8 cellular contexts compared by ENCODE assay signal in the genomic region with DNA sequence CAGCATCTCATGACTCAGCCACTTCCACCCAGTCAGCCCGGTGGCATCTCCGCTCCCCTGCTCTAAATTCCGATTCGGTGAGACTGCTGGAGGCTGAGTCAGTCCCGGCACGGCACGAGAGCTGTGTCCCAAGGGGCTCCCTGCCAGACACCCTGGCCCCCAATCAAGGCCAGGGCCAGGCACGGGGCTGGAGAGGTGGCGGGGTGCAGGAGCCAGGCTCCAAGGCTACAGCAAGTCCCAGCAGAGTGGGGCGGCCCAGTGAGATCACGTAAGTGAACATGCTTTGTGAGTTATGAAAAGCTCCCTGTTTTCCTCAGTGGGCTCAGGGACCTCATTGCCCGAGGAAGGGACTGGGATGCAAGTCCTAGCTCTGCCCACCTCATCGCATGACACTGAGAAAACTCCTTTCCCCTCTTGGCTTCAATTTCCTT. TPM values are rescaled to one million over a fixed set of nuclear protein-coding genes. Genes with fewer than 3 reads are reported as not detected.
A peak's percentile ranks its signal among the peaks of the same experiment; 100 is the strongest.
DNase-seq lines count a peak whose midpoint lies in the region; ATAC-seq and TF ChIP-seq lines count a peak whose summit lies in the region.

No MANE protein-coding gene starts in this region.

- H3K4me3 ChIP-seq in coronary artery (peak overlapping the region; percentile 82), mesendoderm (ENCODE audit: low read length) (no peak overlapping the region)

- peaks cover 34% of the 10 kb centered on the region for H3K4me1 Mint-ChIP-seq in activated CD4-positive, alpha-beta memory T cell treated with anti-CD3 and anti-CD28 coated beads, Interleukin-2, amount 10 ng/mL, durations not matched to agents 7 days and 5 days

- no peaks in the 10 kb centered on the region for H3K27me3 ChIP-seq in mesendoderm (ENCODE audit: insufficient read depth, low read length, poor library complexity)

- H2BK15ac ChIP-seq in mesendoderm (replicated peaks; ENCODE audit: low read depth): no peak overlapping the region

- DNase-seq in A172 (ENCODE audit: low spot score): peak; percentile 99
- DNase-seq in coronary artery (ENCODE audit: low spot score): peak; percentile 96
- peak; percentile 95 for DNase-seq in mesendoderm
- DNase-seq in NCI-H2171 treated with DMSO at 0.1 percent for 48 hours (lab: John Stamatoyannopoulos, UW): no peak
- DNase-seq in NCI-H526 treated with DMSO at 0.1 percent for 48 hours (lab: John Stamatoyannopoulos, UW): no peak
- no peak for DNase-seq in activated CD4-positive, alpha-beta memory T cell treated with anti-CD3 and anti-CD28 coated beads, Interleukin-2, amount 10 ng/mL, durations not matched to agents 7 days and 5 days

- ATAC-seq in GM18511 (IDR thresholded peaks at IDR 0.05; ENCODE audit: unreplicated experiment): no peak

- H3K27ac ChIP-seq in coronary artery (peak overlapping the region; percentile 96 to 98), mesendoderm (ENCODE audit: low read depth, low read length) (peak overlapping the region; percentile 47)

- no CpG with 5 or more reads among the region's 13 CpGs for WGBS in mesendoderm (ENCODE audit: extremely low coverage, insufficient coverage, low lambda C conversion rate)

- no peak for TF ChIP-seq CTCF in coronary artery (IDR thresholded peaks at IDR 0.05)

- no peak overlapping the region for H3K4me3 Mint-ChIP-seq in activated CD4-positive, alpha-beta memory T cell treated with anti-CD3 and anti-CD28 coated beads, Interleukin-2, amount 10 ng/mL, durations not matched to agents 7 days and 5 days

- peaks cover 17% of the 10 kb centered on the region for H3K79me1 ChIP-seq in mesendoderm (ENCODE audit: low read length)

- H3K18ac ChIP-seq in mesendoderm (ENCODE audit: low read length): no peak overlapping the region

- peaks cover 5% of the 10 kb centered on the region for H3K4me1 ChIP-seq in mesendoderm (ENCODE audit: control insufficient read depth, low read depth, low read length)

- no peak overlapping the region for H3K4ac ChIP-seq in mesendoderm (ENCODE audit: low read depth, low read length)

- H2BK120ac ChIP-seq in mesendoderm (ENCODE audit: low read depth, low read length): no peak overlapping the region

- no peak overlapping the region for H3K23ac ChIP-seq in mesendoderm (ENCODE audit: low read length)

- POLR2A ChIA-PET in activated CD4-positive, alpha-beta memory T cell treated with anti-CD3 and anti-CD28 coated beads, Interleukin-2, amount 10 ng/mL, durations not matched to agents 7 days and 5 days (lab: Charles Lee): interaction anchor here (1.0 to 2.2 kb wide), 4 partner anchors 12 to 25 kb away, joined by 4 to 8 read pairs (median 6); no protein-coding TSS in a partner anchor

- no peaks in the 10 kb centered on the region for H3K9me3 Mint-ChIP-seq in activated CD4-positive, alpha-beta memory T cell treated with anti-CD3 and anti-CD28 coated beads, Interleukin-2, amount 10 ng/mL, durations not matched to agents 7 days and 5 days

- no peaks in the 10 kb centered on the region for H3K36me3 ChIP-seq in mesendoderm (ENCODE audit: control insufficient read depth, insufficient read depth, low read length)

- TF ChIP-seq EP300 in Ishikawa (IDR thresholded peaks at IDR 0.05; ENCODE audit: borderline replicate concordance): peak; percentile 83

- no peak overlapping the region for H2BK5ac ChIP-seq in mesendoderm (ENCODE audit: low read length)

- no peak overlapping the region for H2AK5ac ChIP-seq in mesendoderm (ENCODE audit: low read length)

- no peak overlapping the region for H3K27ac Mint-ChIP-seq in activated CD4-positive, alpha-beta memory T cell treated with anti-CD3 and anti-CD28 coated beads, Interleukin-2, amount 10 ng/mL, durations not matched to agents 7 days and 5 days

- no peak overlapping the region for H3K4me2 ChIP-seq in mesendoderm (ENCODE audit: low read length)

- H3K27me3 Mint-ChIP-seq in activated CD4-positive, alpha-beta memory T cell treated with anti-CD3 and anti-CD28 coated beads, Interleukin-2, amount 10 ng/mL, durations not matched to agents 7 days and 5 days: no peaks in the 10 kb centered on the region

- H3K79me2 ChIP-seq in mesendoderm (ENCODE audit: control insufficient read depth, insufficient read depth, low read length): peaks cover 8% of the 10 kb centered on the region

- peaks cover 16% of the 10 kb centered on the region for H3K36me3 Mint-ChIP-seq in activated CD4-positive, alpha-beta memory T cell treated with anti-CD3 and anti-CD28 coated beads, Interleukin-2, amount 10 ng/mL, durations not matched to agents 7 days and 5 days (ENCODE audit: low read depth)

- no peak for TF ChIP-seq RAD21 in Ishikawa (IDR thresholded peaks at IDR 0.05; ENCODE audit: low read depth)

- H4K8ac ChIP-seq in mesendoderm (ENCODE audit: low read depth, low read length): no peak overlapping the region

- peak overlapping the region; percentile 44 for H3K9ac ChIP-seq in mesendoderm (ENCODE audit: low read length)

- CTCF ChIA-PET in activated CD4-positive, alpha-beta memory T cell treated with anti-CD3 and anti-CD28 coated beads, Interleukin-2, amount 10 ng/mL, durations not matched to agents 7 days and 5 days (lab: Charles Lee): interaction anchor here (0.5 kb wide), 1 partner anchor 28 kb away, joined by 3 read pairs; the partner anchor contains the start of gene FIBP

- no peak overlapping the region for H4K5ac ChIP-seq in mesendoderm (ENCODE audit: low read length)

- H3K56ac ChIP-seq in mesendoderm (ENCODE audit: low read length): peak overlapping the region; percentile 65

TF ChIP-seq in Ishikawa, 13 proteins besides CTCF, POLR2A, EP300 and RAD21:
- TF ChIP-seq TCF12 (IDR thresholded peaks at IDR 0.05; ENCODE audit: low read depth) (peak; percentile 84), TEAD4 (IDR thresholded peaks at IDR 0.05) (peak; percentile 91), NFIC (IDR thresholded peaks at IDR 0.05) (peak; percentile 71), TAF1 (IDR thresholded peaks at IDR 0.05; ENCODE audit: low read depth) (no peak), FOXM1 (IDR thresholded peaks at IDR 0.05; ENCODE audit: borderline replicate concordance, low read depth) (0 out of 2 replicates have a peak, but pooled peaks have one; percentile 29)
- TF ChIP-seq, protein P1, sequence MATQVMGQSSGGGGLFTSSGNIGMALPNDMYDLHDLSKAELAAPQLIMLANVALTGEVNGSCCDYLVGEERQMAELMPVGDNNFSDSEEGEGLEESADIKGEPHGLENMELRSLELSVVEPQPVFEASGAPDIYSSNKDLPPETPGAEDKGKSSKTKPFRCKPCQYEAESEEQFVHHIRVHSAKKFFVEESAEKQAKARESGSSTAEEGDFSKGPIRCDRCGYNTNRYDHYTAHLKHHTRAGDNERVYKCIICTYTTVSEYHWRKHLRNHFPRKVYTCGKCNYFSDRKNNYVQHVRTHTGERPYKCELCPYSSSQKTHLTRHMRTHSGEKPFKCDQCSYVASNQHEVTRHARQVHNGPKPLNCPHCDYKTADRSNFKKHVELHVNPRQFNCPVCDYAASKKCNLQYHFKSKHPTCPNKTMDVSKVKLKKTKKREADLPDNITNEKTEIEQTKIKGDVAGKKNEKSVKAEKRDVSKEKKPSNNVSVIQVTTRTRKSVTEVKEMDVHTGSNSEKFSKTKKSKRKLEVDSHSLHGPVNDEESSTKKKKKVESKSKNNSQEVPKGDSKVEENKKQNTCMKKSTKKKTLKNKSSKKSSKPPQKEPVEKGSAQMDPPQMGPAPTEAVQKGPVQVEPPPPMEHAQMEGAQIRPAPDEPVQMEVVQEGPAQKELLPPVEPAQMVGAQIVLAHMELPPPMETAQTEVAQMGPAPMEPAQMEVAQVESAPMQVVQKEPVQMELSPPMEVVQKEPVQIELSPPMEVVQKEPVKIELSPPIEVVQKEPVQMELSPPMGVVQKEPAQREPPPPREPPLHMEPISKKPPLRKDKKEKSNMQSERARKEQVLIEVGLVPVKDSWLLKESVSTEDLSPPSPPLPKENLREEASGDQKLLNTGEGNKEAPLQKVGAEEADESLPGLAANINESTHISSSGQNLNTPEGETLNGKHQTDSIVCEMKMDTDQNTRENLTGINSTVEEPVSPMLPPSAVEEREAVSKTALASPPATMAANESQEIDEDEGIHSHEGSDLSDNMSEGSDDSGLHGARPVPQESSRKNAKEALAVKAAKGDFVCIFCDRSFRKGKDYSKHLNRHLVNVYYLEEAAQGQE (IDR thresholded peaks at IDR 0.05; ENCODE audit: low read depth): no peak
- TF ChIP-seq, protein P2, sequence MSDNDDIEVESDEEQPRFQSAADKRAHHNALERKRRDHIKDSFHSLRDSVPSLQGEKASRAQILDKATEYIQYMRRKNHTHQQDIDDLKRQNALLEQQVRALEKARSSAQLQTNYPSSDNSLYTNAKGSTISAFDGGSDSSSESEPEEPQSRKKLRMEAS (IDR thresholded peaks at IDR 0.05): 0 out of 2 replicates have a peak, but pooled peaks have one; percentile 47

RNA-seq across cellular contexts. Expression of gene C11orf68, which starts 3.0 kb away (rescaled TPM):
- 22.2 and 27.3 TPM in 2 replicates for total RNA-seq in A172 (2014; rRNA removed; shearing (Covaris generic))
- 16.5 TPM for polyA plus RNA-seq in mesendoderm (2013, experiment 1 of 2)
- polyA plus RNA-seq in mesendoderm (2013, experiment 2 of 2): 16.6 TPM
- 10 to 100 TPM; 34.1 to 34.2 TPM for total RNA-seq in activated CD4-positive, alpha-beta memory T cell treated with anti-CD3 and anti-CD28 coated beads, Interleukin-2, amount 10 ng/mL, durations not matched to agents 7 days and 5 days

RNA-seq across cellular contexts. Expression of gene DRAP1, which starts 3.4 kb away (rescaled TPM):
- total RNA-seq in A172 (2014; rRNA removed; shearing (Covaris generic)): 259 and 262 TPM in 2 replicates
- polyA plus RNA-seq in mesendoderm (2013, experiment 1 of 2): 97.1 TPM
- polyA plus RNA-seq in mesendoderm (2013, experiment 2 of 2): 100 TPM
- total RNA-seq in activated CD4-positive, alpha-beta memory T cell treated with anti-CD3 and anti-CD28 coated beads, Interleukin-2, amount 10 ng/mL, durations not matched to agents 7 days and 5 days: 100 to 1,000 TPM; 162 to 180 TPM

RNA-seq across cellular contexts. Expression of gene FOSL1, which starts 15.6 kb away (rescaled TPM):
- total RNA-seq in A172 (2014; rRNA removed; shearing (Covaris generic)): 71.3 and 109 TPM in 2 replicates
- polyA plus RNA-seq in mesendoderm (2013, experiment 1 of 2): 9.0 TPM
- 9.7 TPM for polyA plus RNA-seq in mesendoderm (2013, experiment 2 of 2)
- 1 to 10 TPM; 4.5 to 5.0 TPM for total RNA-seq in activated CD4-positive, alpha-beta memory T cell treated with anti-CD3 and anti-CD28 coated beads, Interleukin-2, amount 10 ng/mL, durations not matched to agents 7 days and 5 days

RNA-seq across cellular contexts. Expression of gene CCDC85B, which starts 25.4 kb away (rescaled TPM):
- 27.3 and 28.0 TPM in 2 replicates for total RNA-seq in A172 (2014; rRNA removed; shearing (Covaris generic))
- 9.9 TPM for polyA plus RNA-seq in mesendoderm (2013, experiment 1 of 2)
- polyA plus RNA-seq in mesendoderm (2013, experiment 2 of 2): 10.7 TPM
- total RNA-seq in activated CD4-positive, alpha-beta memory T cell treated with anti-CD3 and anti-CD28 coated beads, Interleukin-2, amount 10 ng/mL, durations not matched to agents 7 days and 5 days: 10 to 100 TPM; 53.2 to 55.8 TPM

RNA-seq across cellular contexts. Expression of gene FIBP, which starts 27.6 kb away (rescaled TPM):
- 131 and 171 TPM in 2 replicates for total RNA-seq in A172 (2014; rRNA removed; shearing (Covaris generic))
- polyA plus RNA-seq in mesendoderm (2013, experiment 1 of 2): 87.5 TPM
- 89.2 TPM for polyA plus RNA-seq in mesendoderm (2013, experiment 2 of 2)
- 10 to 100 TPM; 71.7 to 77.4 TPM for total RNA-seq in activated CD4-positive, alpha-beta memory T cell treated with anti-CD3 and anti-CD28 coated beads, Interleukin-2, amount 10 ng/mL, durations not matched to agents 7 days and 5 days

Comparison
In these comparisons a context has a peak if more than half of its experiments do, and no peak if none do; other contexts are left out.
1. DNase-seq: peak in A172 (single experiment), coronary artery (single experiment) and mesendoderm (single experiment); none in NCI-H2171 treated with DMSO at 0.1 percent for 48 hours (single experiment), NCI-H526 treated with DMSO at 0.1 percent for 48 hours (single experiment) and activated CD4-positive, alpha-beta memory T cell treated with anti-CD3 and anti-CD28 coated beads, Interleukin-2, amount 10 ng/mL, durations not matched to agents 7 days and 5 days (single experiment).
2. RNA of gene FOSL1, which starts 15.6 kb away (total RNA-seq): 71.3 to 109 TPM in A172; 4.5 to 5.0 TPM in activated CD4-positive, alpha-beta memory T cell treated with anti-CD3 and anti-CD28 coated beads, Interleukin-2, amount 10 ng/mL, durations not matched to agents 7 days and 5 days; every median in the first group is over 10 times any median in the second.